9 cellular contexts compared by ENCODE assay signal in the genomic region with DNA sequence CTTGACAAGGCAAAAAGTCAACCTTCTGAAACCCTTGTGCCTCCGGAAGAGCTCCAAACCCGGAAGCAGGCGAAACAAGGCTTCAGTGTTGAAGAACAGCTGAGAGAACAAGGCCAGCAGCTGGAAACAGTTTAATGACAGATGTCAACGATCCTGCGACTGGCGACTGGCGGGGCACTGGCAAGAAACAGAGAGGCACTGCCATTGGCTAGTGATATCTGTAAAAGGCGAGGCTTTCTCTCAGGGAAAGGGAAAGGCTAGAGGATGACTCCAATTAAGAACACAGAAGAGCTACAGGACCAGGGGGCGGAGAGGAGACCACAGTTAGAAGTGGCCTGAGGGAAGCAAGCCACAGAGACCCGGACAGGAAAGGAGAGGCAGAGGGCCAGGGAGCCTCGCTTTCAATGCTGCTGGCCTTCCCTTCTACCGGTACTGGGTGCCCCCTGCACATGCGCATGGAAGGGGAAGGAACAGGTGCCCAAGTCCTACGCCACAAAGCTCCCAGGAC. TPM values are rescaled to one million over a fixed set of nuclear protein-coding genes. Genes with fewer than 3 reads are reported as not detected.
DNase-seq lines count a peak whose midpoint lies in the region; ATAC-seq, FAIRE-seq and TF ChIP-seq lines count a peak whose summit lies in the region.
"Had no signal": no experiment of that assay in that cellular context is flagged by ENCODE, and none has a peak within 500 bp of the region (broad histone marks: within the 10 kb centered on the region; RNA-seq: fewer than 3 reads in every experiment).

No MANE protein-coding gene starts in this region.

- no peak for FAIRE-seq in frontal cortex (lab: Jason Lieb, UNC)
- FAIRE-seq: colon had no signal

- no peaks in the 10 kb centered on the region for H3K27me3 ChIP-seq in SJCRH30

- TF ChIP-seq CTCF in osteocyte (IDR thresholded peaks at IDR 0.05) = no peak

- H3K4me1 Mint-ChIP-seq in osteocyte (ENCODE audit: unreplicated experiment) = peaks cover 63% of the 10 kb centered on the region

- no peaks in the 10 kb centered on the region for H3K9me3 ChIP-seq in SJCRH30 (replicated peaks)

- no peaks in the 10 kb centered on the region for H3K27me3 Mint-ChIP-seq in osteocyte (ENCODE audit: unreplicated experiment)

- no peaks in the 10 kb centered on the region for H3K9me3 Mint-ChIP-seq in osteocyte (ENCODE audit: unreplicated experiment)

- ATAC-seq in activated CD4-positive, CD25-positive, alpha-beta regulatory T cell treated with anti-CD3 and anti-CD28 coated beads, Interleukin-2, amount 50 U/mL, for 24 hours = no peak

- peak overlapping the region; percentile 32 for H3K4me3 Mint-ChIP-seq in osteocyte (ENCODE audit: unreplicated experiment)

- peaks cover 14% of the 10 kb centered on the region for H3K36me3 Mint-ChIP-seq in osteocyte (ENCODE audit: unreplicated experiment)

- peak overlapping the region; percentile 91 for H3K27ac Mint-ChIP-seq in osteocyte (ENCODE audit: unreplicated experiment)

- H3K4me3 ChIP-seq in SJCRH30 = peak overlapping the region; percentile 22

- H3K27ac ChIP-seq in SJCRH30 = peak overlapping the region; percentile 55

- peaks cover 17% of the 10 kb centered on the region for H3K4me1 ChIP-seq in SJCRH30

- DNase-seq in GM03348 (ENCODE audit: low spot score) = peak; percentile 15
- DNase-seq in SJCRH30 = peak; percentile 73 to 86
- peak; percentile 23 to 30 for DNase-seq in frontal cortex (ENCODE audit: low spot score in 2 of 2)
- no peak for DNase-seq in osteocyte (ENCODE audit: extremely low spot score, unreplicated experiment)
- no peak for DNase-seq in GF-D8 (lab: John Stamatoyannopoulos, UW)
- no peak for DNase-seq in stimulated activated CD4-positive, alpha-beta T cell treated with anti-CD3 and anti-CD28 coated beads, Interleukin-15, amount 100 ng/mL, for 24 hours
- no peak for DNase-seq in activated CD8-positive, alpha-beta memory T cell treated with anti-CD3 and anti-CD28 coated beads, Interleukin-2, amount 50 U/mL, for 4 hours

- peaks cover 14% of the 10 kb centered on the region for H3K36me3 ChIP-seq in SJCRH30

RNA-seq across cellular contexts. Expression of gene ITGB1, which starts 19.4 kb away (rescaled TPM):
- total RNA-seq in SJCRH30 (2014; rRNA removed; shearing (Covaris generic)) = 331 and 339 TPM in 2 replicates
- total RNA-seq in frontal cortex (110 TPM), osteocyte (943 and 946 TPM in 2 replicates)

Comparison
In these comparisons a context has a peak if more than half of its experiments do, and no peak if none do; other contexts are left out.
1. DNase-seq: peak in GM03348 (single experiment), SJCRH30 (2 of 2) and frontal cortex (2 of 2); none in osteocyte (single experiment), GF-D8 (single experiment), stimulated activated CD4-positive, alpha-beta T cell treated with anti-CD3 and anti-CD28 coated beads, Interleukin-15, amount 100 ng/mL, for 24 hours (single experiment) and activated CD8-positive, alpha-beta memory T cell treated with anti-CD3 and anti-CD28 coated beads, Interleukin-2, amount 50 U/mL, for 4 hours (single experiment).